22 cellular contexts compared by ENCODE assay signal in the genomic region with DNA sequence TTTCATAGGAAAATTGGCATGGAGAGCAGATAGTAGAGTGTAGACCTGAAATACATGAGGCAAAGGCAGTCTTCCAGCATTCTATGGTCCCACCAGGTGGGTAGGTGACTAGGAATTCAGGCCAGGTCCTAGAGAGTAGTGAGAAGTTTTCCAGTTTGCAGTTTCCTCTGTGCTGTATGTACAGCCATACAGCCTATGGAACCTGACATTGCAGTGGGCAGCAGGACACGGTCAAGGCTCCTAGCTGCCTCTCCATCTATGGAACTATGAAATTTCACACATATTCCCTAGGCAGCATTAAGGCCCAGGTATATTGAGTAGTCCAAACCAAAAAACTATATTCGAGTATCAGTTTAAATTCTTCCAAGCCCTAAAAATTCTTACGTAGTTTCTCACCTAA. TPM values are rescaled to one million over a fixed set of nuclear protein-coding genes. Genes with fewer than 3 reads are reported as not detected.
DNase-seq lines count a peak whose midpoint lies in the region; ATAC-seq, FAIRE-seq and TF ChIP-seq lines count a peak whose summit lies in the region.
"Had no signal": no experiment of that assay in that cellular context is flagged by ENCODE, and none has a peak within 500 bp of the region (broad histone marks: within the 10 kb centered on the region; RNA-seq: fewer than 3 reads in every experiment).

No MANE protein-coding gene starts in this region.

- H3K4me3 ChIP-seq in A549, result no peak overlapping the region
- H3K4me3 ChIP-seq: BLaER1 had no signal

- DNase-seq in activated T-cell treated with anti-CD3 and anti-CD28 coated beads, Interleukin-2, amount 50 U/mL, for 72 hours, result no peak
- no peak for DNase-seq in activated T-cell treated with anti-CD3 and anti-CD28 coated beads, Interleukin-2, amount 50 U/mL, for 4 hours
- DNase-seq in A549 (ENCODE audit: low read depth in 1 of 2, low spot score in 1 of 2), result no peak
- DNase-seq in H9, result no peak
- DNase-seq in effector memory CD8-positive, alpha-beta T cell, result no peak
- DNase-seq in activated CD4-positive, alpha-beta T cell treated with anti-CD3 and anti-CD28 coated beads, Interleukin-2, amount 10 ng/mL, durations not matched to agents 7 days and 5 days, result no peak
- no peak for DNase-seq in RWPE1 (ENCODE audit: low spot score)
- DNase-seq in left ventricle myocardium superior, result no peak
- DNase-seq: CD8-positive, alpha-beta memory T cell; DMS53; GOT3; KBM-7; NCI-H1105 treated with DMSO at 0.1 percent for 48 hours; NCI-H1694; NCI-H2081 treated with DMSO at 0.1 percent for 48 hours; NCI-H446 treated with DMSO at 0.1 percent for 48 hours; NCI-H69; SHP77 treated with DMSO at 0.1 percent for 48 hours had no signal

- TF ChIP-seq RAD21 in A549 (conservative IDR thresholded peaks at IDR 0.05 in 1 of 2, IDR thresholded peaks at IDR 0.05 in 1 of 2), result no peak

- no peaks in the 10 kb centered on the region for H3K79me2 ChIP-seq in H9 (ENCODE audit: insufficient read depth, low read length)

- no peak overlapping the region for H3K23ac ChIP-seq in H9 (ENCODE audit: insufficient read length, low read depth, low read length)

- H3K9ac ChIP-seq in H9 (ENCODE audit: extremely low read depth, insufficient read length, low read length), result no peak overlapping the region
- H3K9ac ChIP-seq: BLaER1 had no signal

- no peak for ATAC-seq in activated T-cell treated with anti-CD3 and anti-CD28 coated beads, Interleukin-2, amount 50 U/mL, for 72 hours (replicated peaks in 1 of 2)
- ATAC-seq in activated T-cell treated with anti-CD3 and anti-CD28 coated beads, Interleukin-2, amount 50 U/mL, for 4 hours, result no peak
- ATAC-seq in A549 (peak; percentile 15 to 30; a peak in 2 of 6 replicates), left ventricle myocardium superior (no peak)
- ATAC-seq in effector memory CD8-positive, alpha-beta T cell (replicated peaks), result no peak

- no peak overlapping the region for H3K18ac ChIP-seq in H9 (ENCODE audit: insufficient read length, low read depth, low read length)

- no peaks in the 10 kb centered on the region for H3K27me3 Mint-ChIP-seq in activated T-cell treated with anti-CD3 and anti-CD28 coated beads, Interleukin-2, amount 50 U/mL, for 72 hours (ENCODE audit: low read depth)
- H3K27me3 Mint-ChIP-seq in activated T-cell treated with anti-CD3 and anti-CD28 coated beads, Interleukin-2, amount 50 U/mL, for 4 hours (ENCODE audit: low read depth), result no peaks in the 10 kb centered on the region
- no peaks in the 10 kb centered on the region for H3K27me3 Mint-ChIP-seq in H9 (ENCODE audit: low read depth)
- H3K27me3 Mint-ChIP-seq in effector memory CD8-positive, alpha-beta T cell, result no peaks in the 10 kb centered on the region
- no peaks in the 10 kb centered on the region for H3K27me3 Mint-ChIP-seq in activated CD4-positive, alpha-beta T cell treated with anti-CD3 and anti-CD28 coated beads, Interleukin-2, amount 10 ng/mL, durations not matched to agents 7 days and 5 days
- H3K27me3 Mint-ChIP-seq: CD8-positive, alpha-beta memory T cell had no signal

- H3K4me2 ChIP-seq in A549, result no peak overlapping the region
- no peak overlapping the region for H3K4me2 ChIP-seq in H9 (ENCODE audit: insufficient read depth, insufficient read length, low read length)
- H3K4me2 ChIP-seq: BLaER1 had no signal

- H2AFZ ChIP-seq in H9 (ENCODE audit: low read length), result no peak overlapping the region

- H3K4me3 Mint-ChIP-seq in activated T-cell treated with anti-CD3 and anti-CD28 coated beads, Interleukin-2, amount 50 U/mL, for 72 hours, result no peak overlapping the region
- no peak overlapping the region for H3K4me3 Mint-ChIP-seq in activated T-cell treated with anti-CD3 and anti-CD28 coated beads, Interleukin-2, amount 50 U/mL, for 4 hours
- H3K4me3 Mint-ChIP-seq in H9, result no peak overlapping the region
- no peak overlapping the region for H3K4me3 Mint-ChIP-seq in effector memory CD8-positive, alpha-beta T cell
- H3K4me3 Mint-ChIP-seq in activated CD4-positive, alpha-beta T cell treated with anti-CD3 and anti-CD28 coated beads, Interleukin-2, amount 10 ng/mL, durations not matched to agents 7 days and 5 days, result no peak overlapping the region
- H3K4me3 Mint-ChIP-seq: CD8-positive, alpha-beta memory T cell had no signal

- H3K36me3 Mint-ChIP-seq in activated T-cell treated with anti-CD3 and anti-CD28 coated beads, Interleukin-2, amount 50 U/mL, for 72 hours (ENCODE audit: insufficient read depth in 2 of 2), result peaks cover 10 to 47% of the 10 kb centered on the region in 2 donors
- H3K36me3 Mint-ChIP-seq in activated T-cell treated with anti-CD3 and anti-CD28 coated beads, Interleukin-2, amount 50 U/mL, for 4 hours (ENCODE audit: insufficient read depth), result peaks cover 57% of the 10 kb centered on the region
- H3K36me3 Mint-ChIP-seq in H9 (ENCODE audit: insufficient read depth in 1 of 3, low read depth in 3 of 3), result peaks cover 42 to 72% (median 72%) of the 10 kb centered on the region in 3 experiments; a peak in 6 of 7 replicates
- H3K36me3 Mint-ChIP-seq in effector memory CD8-positive, alpha-beta T cell (ENCODE audit: insufficient read depth), result peaks cover 55% of the 10 kb centered on the region
- peaks cover 70% of the 10 kb centered on the region for H3K36me3 Mint-ChIP-seq in activated CD4-positive, alpha-beta T cell treated with anti-CD3 and anti-CD28 coated beads, Interleukin-2, amount 10 ng/mL, durations not matched to agents 7 days and 5 days (ENCODE audit: low read depth)

- H3K4me1 Mint-ChIP-seq in activated T-cell treated with anti-CD3 and anti-CD28 coated beads, Interleukin-2, amount 50 U/mL, for 72 hours (ENCODE audit: low read depth), result peaks cover 31% of the 10 kb centered on the region
- H3K4me1 Mint-ChIP-seq in activated T-cell treated with anti-CD3 and anti-CD28 coated beads, Interleukin-2, amount 50 U/mL, for 4 hours (ENCODE audit: low read depth), result peaks cover 25% of the 10 kb centered on the region
- peaks cover 21 to 26% of the 10 kb centered on the region in 2 experiments for H3K4me1 Mint-ChIP-seq in H9
- peaks cover 15 to 17% of the 10 kb centered on the region in 2 donors for H3K4me1 Mint-ChIP-seq in effector memory CD8-positive, alpha-beta T cell (ENCODE audit: low read depth in 2 of 2)
- peaks cover 5% of the 10 kb centered on the region for H3K4me1 Mint-ChIP-seq in activated CD4-positive, alpha-beta T cell treated with anti-CD3 and anti-CD28 coated beads, Interleukin-2, amount 10 ng/mL, durations not matched to agents 7 days and 5 days

- WGBS in A549 (ENCODE audit: missing lambda C conversion rate), result 91% methylated on average over 3 of the region's 3 CpGs
- no CpG with 5 or more reads among the region's 3 CpGs for WGBS in H9 (ENCODE audit: extremely low coverage, insufficient read length, low lambda C conversion rate)

- H2BK120ac ChIP-seq in H9 (ENCODE audit: low read depth, low read length, poor library complexity, severe bottlenecking), result no peak overlapping the region

- H3K9me3 ChIP-seq in A549, result no peaks in the 10 kb centered on the region
- no peaks in the 10 kb centered on the region for H3K9me3 ChIP-seq in H9 (ENCODE audit: control insufficient read depth, low read depth, low read length)
- H3K9me3 ChIP-seq: BLaER1 had no signal

- TF ChIP-seq EP300 in A549 (IDR thresholded peaks at IDR 0.05), result no peak

- H2BK5ac ChIP-seq in H9 (ENCODE audit: insufficient read length, low read length), result no peak overlapping the region

- no peak overlapping the region for H2AK5ac ChIP-seq in H9 (ENCODE audit: insufficient read length, low read length)

- H3K23me2 ChIP-seq in H9 (ENCODE audit: insufficient read length, low read depth, low read length, poor library complexity, severe bottlenecking), result no peaks in the 10 kb centered on the region

- intact Hi-C loops in left ventricle myocardium superior (cut with micrococcal nuclease), result no loop called here

- TF ChIP-seq CTCF in A549 (IDR thresholded peaks at IDR 0.05) (no peak), H9 (conservative IDR thresholded peaks at IDR 0.05) (no peak), RWPE1 (conservative IDR thresholded peaks at IDR 0.05; ENCODE audit: low read depth) (no peak)

- H4K8ac ChIP-seq in H9 (replicated peaks; ENCODE audit: insufficient read length, low read depth, low read length), result no peak overlapping the region

- H3K27ac Mint-ChIP-seq in activated T-cell treated with anti-CD3 and anti-CD28 coated beads, Interleukin-2, amount 50 U/mL, for 72 hours, result peak overlapping the region; percentile 19
- peak overlapping the region in 2 of 3 experiments; percentile 10 to 81; a peak in 2 of 7 replicates for H3K27ac Mint-ChIP-seq in H9
- H3K27ac Mint-ChIP-seq in effector memory CD8-positive, alpha-beta T cell, result peak overlapping the region; percentile 54 to 66
- H3K27ac Mint-ChIP-seq in activated CD4-positive, alpha-beta T cell treated with anti-CD3 and anti-CD28 coated beads, Interleukin-2, amount 10 ng/mL, durations not matched to agents 7 days and 5 days, result no peak overlapping the region

- H3K79me1 ChIP-seq in H9 (ENCODE audit: insufficient read depth, low read depth, low read length, poor library complexity, severe bottlenecking), result no peaks in the 10 kb centered on the region

- no peak overlapping the region for H2BK12ac ChIP-seq in H9 (ENCODE audit: insufficient read length, low read depth, low read length)

- no peak overlapping the region for H4K91ac ChIP-seq in H9 (ENCODE audit: insufficient read length, low read depth, low read length)

- H3K14ac ChIP-seq in H9 (ENCODE audit: insufficient read depth, low read length), result no peak overlapping the region

- H2BK20ac ChIP-seq in H9 (ENCODE audit: low read depth, low read length, poor library complexity, severe bottlenecking), result no peak overlapping the region

- H2BK15ac ChIP-seq in H9 (ENCODE audit: low read depth, low read length), result no peak overlapping the region

- no peak overlapping the region for H3T11ph ChIP-seq in H9 (ENCODE audit: low read length)

- H4K20me1 ChIP-seq in H9 (ENCODE audit: control insufficient read depth, insufficient read depth, insufficient read length), result no peaks in the 10 kb centered on the region

- POLR2A ChIA-PET in A549 (lab: Yijun Ruan, JAX) (interaction anchor here (0.8 kb wide), 1 partner anchor 21 kb away, joined by 3 read pairs; a partner anchor contains a TSS), RWPE1 (lab: Yijun Ruan, JAX; ENCODE audit: low non-redundant PET) (no interaction called here)
- POLR2A ChIA-PET in activated CD4-positive, alpha-beta T cell treated with anti-CD3 and anti-CD28 coated beads, Interleukin-2, amount 10 ng/mL, durations not matched to agents 7 days and 5 days (lab: Charles Lee), result no interaction called here

- FAIRE-seq in A549 (lab: Jason Lieb, UNC), result no peak
- FAIRE-seq: GM12892, GM18507, RCC 7860 had no signal

- H3K9me3 Mint-ChIP-seq in activated T-cell treated with anti-CD3 and anti-CD28 coated beads, Interleukin-2, amount 50 U/mL, for 72 hours, result no peaks in the 10 kb centered on the region
- no peaks in the 10 kb centered on the region for H3K9me3 Mint-ChIP-seq in activated T-cell treated with anti-CD3 and anti-CD28 coated beads, Interleukin-2, amount 50 U/mL, for 4 hours
- H3K9me3 Mint-ChIP-seq in H9, result no peaks in the 10 kb centered on the region
- no peaks in the 10 kb centered on the region for H3K9me3 Mint-ChIP-seq in effector memory CD8-positive, alpha-beta T cell
- no peaks in the 10 kb centered on the region for H3K9me3 Mint-ChIP-seq in activated CD4-positive, alpha-beta T cell treated with anti-CD3 and anti-CD28 coated beads, Interleukin-2, amount 10 ng/mL, durations not matched to agents 7 days and 5 days
- H3K9me3 Mint-ChIP-seq: CD8-positive, alpha-beta memory T cell had no signal

- H3K27ac ChIP-seq in A549 (no peak overlapping the region), H9 (ENCODE audit: insufficient read length, low read depth, low read length) (no peak overlapping the region), RWPE1 (no peak overlapping the region)
- H3K27ac ChIP-seq: BLaER1 had no signal

- H3K56ac ChIP-seq in H9 (ENCODE audit: insufficient read length, low read depth, low read length), result no peak overlapping the region

- TF ChIP-seq POLR2A in A549 (IDR thresholded peaks at IDR 0.05; ENCODE audit: low read length), result no peak

- no peaks in the 10 kb centered on the region for H3K27me3 ChIP-seq in H9 (ENCODE audit: insufficient read depth, low read length)
- H3K27me3 ChIP-seq: BLaER1 had no signal

- H4K5ac ChIP-seq in H9 (ENCODE audit: insufficient read length, low read depth, low read length), result no peak overlapping the region

- H3K4ac ChIP-seq in H9 (ENCODE audit: low read depth, low read length), result no peak overlapping the region

- H3K4me1 ChIP-seq in A549, result no peaks in the 10 kb centered on the region
- no peaks in the 10 kb centered on the region; the same call in 1 of the 2 replicates for H3K4me1 ChIP-seq in H9 (ENCODE audit: insufficient read depth, low read length)

- CTCF ChIA-PET in A549 (lab: Yijun Ruan, JAX) (no interaction called here), RWPE1 (lab: Yijun Ruan, JAX) (no interaction called here)
- CTCF ChIA-PET in activated CD4-positive, alpha-beta T cell treated with anti-CD3 and anti-CD28 coated beads, Interleukin-2, amount 10 ng/mL, durations not matched to agents 7 days and 5 days (lab: Charles Lee), result interaction anchor here (1.0 kb wide), 1 partner anchor 10 kb away, joined by 3 read pairs; no protein-coding TSS in a partner anchor

RNA-seq across cellular contexts. Expression of a gene that starts 16.3 kb away (rescaled TPM):
- total RNA-seq in activated T-cell treated with anti-CD3 and anti-CD28 coated beads, Interleukin-2, amount 50 U/mL, for 72 hours, result 10 to 100 TPM; 50.6 to 51.7 TPM
- total RNA-seq in activated T-cell treated with anti-CD3 and anti-CD28 coated beads, Interleukin-2, amount 50 U/mL, for 4 hours, result 10 to 100 TPM; 71.7 to 74.6 (median 71.8) TPM
- polyA plus RNA-seq in A549 (2011; rRNA removed) (32.2 and 37.2 TPM in 2 replicates), A549 (2017; fragmentation: RNase III; extraction: RNeasy Plus Mini Kit Qiagen cat#74134 plus additional on column Dnase treatment) (25.7 to 28.4 TPM (median 27.4 TPM) in 3 replicates)
- polyA plus RNA-seq in A549 (2012; cell fraction: cytosol; rRNA removed), result 11.8 and 12.0 TPM in 2 replicates
- 9.6 and 13.1 TPM in 2 replicates for polyA plus RNA-seq in A549 (2012; cell fraction: nucleus; rRNA removed)
- polyA minus RNA-seq in A549 (2011; rRNA and poly(A)+ RNA removed), result 38.3 and 39.5 TPM in 2 replicates
- total RNA-seq in H9 (2021) (47.7 and 48.3 TPM in 2 replicates), left ventricle myocardium superior (15.6 TPM)
- total RNA-seq in activated CD4-positive, alpha-beta T cell treated with anti-CD3 and anti-CD28 coated beads, Interleukin-2, amount 10 ng/mL, durations not matched to agents 7 days and 5 days, result 10 to 100 TPM; 37.3 to 38.0 TPM

RNA-seq across cellular contexts. Expression of a gene that starts 20.5 kb away (rescaled TPM):
- 10 to 100 TPM; 17.3 to 17.9 TPM for total RNA-seq in activated T-cell treated with anti-CD3 and anti-CD28 coated beads, Interleukin-2, amount 50 U/mL, for 72 hours
- total RNA-seq in activated T-cell treated with anti-CD3 and anti-CD28 coated beads, Interleukin-2, amount 50 U/mL, for 4 hours, result 10 to 100 TPM; 19.3 to 20.2 (median 19.7) TPM
- polyA plus RNA-seq in A549 (2011; rRNA removed), result 22.4 and 25.6 TPM in 2 replicates
- 11.8 and 12.0 TPM in 2 replicates for polyA plus RNA-seq in A549 (2012; cell fraction: cytosol; rRNA removed)
- 9.1 and 14.6 TPM in 2 replicates for polyA plus RNA-seq in A549 (2012; cell fraction: nucleus; rRNA removed)
- polyA plus RNA-seq in A549 (2017; fragmentation: RNase III; extraction: RNeasy Plus Mini Kit Qiagen cat#74134 plus additional on column Dnase treatment), result 10.5 to 13.0 TPM (median 11.4 TPM) in 3 replicates
- 15.2 and 16.7 TPM in 2 replicates for polyA minus RNA-seq in A549 (2011; rRNA and poly(A)+ RNA removed)
- 19.5 and 20.7 TPM in 2 replicates for total RNA-seq in H9 (2021)
- 10 to 100 TPM; 17.0 to 18.8 TPM for total RNA-seq in activated CD4-positive, alpha-beta T cell treated with anti-CD3 and anti-CD28 coated beads, Interleukin-2, amount 10 ng/mL, durations not matched to agents 7 days and 5 days
- 9.6 TPM for total RNA-seq in left ventricle myocardium superior

Comparison
In these comparisons a context has a peak if more than half of its experiments do, and no peak if none do; other contexts are left out.
1. ATAC-seq: peak in A549 (2 of 2); none in activated T-cell treated with anti-CD3 and anti-CD28 coated beads, Interleukin-2, amount 50 U/mL, for 72 hours (0 of 2), activated T-cell treated with anti-CD3 and anti-CD28 coated beads, Interleukin-2, amount 50 U/mL, for 4 hours (0 of 2), effector memory CD8-positive, alpha-beta T cell (single experiment) and left ventricle myocardium superior (single experiment).